In genomic region chr6:125201961-125202729, GRCh38 we compare ENCODE assay signal across 9 cellular contexts. TPM values are rescaled to one million over a fixed set of nuclear protein-coding genes. Genes with fewer than 3 reads are reported as not detected.
DNase-seq lines count a peak whose midpoint lies in the region; ATAC-seq, FAIRE-seq and TF ChIP-seq lines count a peak whose summit lies in the region.
"Had no signal": no experiment of that assay in that cellular context is flagged by ENCODE, and none has a peak within 500 bp of the region (broad histone marks: within the 10 kb centered on the region; RNA-seq: fewer than 3 reads in every experiment).

No MANE protein-coding gene starts in this region.

- no peak overlapping the region for H3K9ac ChIP-seq in H1 (replicated peaks in 1 of 4; ENCODE audit: extremely low read depth in 1 of 4, low read depth in 3 of 4, low read length in 3 of 4)

- H3K27ac ChIP-seq in H1 (ENCODE audit: low read depth, low read length) = no peak overlapping the region
- no peak overlapping the region for H3K27ac ChIP-seq in naive thymus-derived CD4-positive, alpha-beta T cell (ENCODE audit: low read depth, low read length)

- TF ChIP-seq POLR2A in H1 (IDR thresholded peaks at IDR 0.05; ENCODE audit: control extremely low read depth in 1 of 2, low read depth in 2 of 2, low read length in 2 of 2) = no peak

- no peak overlapping the region for H4K5ac ChIP-seq in H1 (ENCODE audit: insufficient read length, low read depth, low read length)

- H2AK5ac ChIP-seq in H1 (ENCODE audit: low read depth, low read length) = no peak overlapping the region

- no peak overlapping the region for H3K4ac ChIP-seq in H1 (replicated peaks; ENCODE audit: insufficient read length, low read depth, low read length)

- WGBS in H1 (ENCODE audit: extremely low coverage in 1 of 2, insufficient coverage in 1 of 2, insufficient read length in 1 of 2, insufficient replicate concordance in 2 of 2, low coverage in 1 of 2, low lambda C conversion rate in 2 of 2, missing lambda C conversion rate in 1 of 2), 2 experiments = 83% methylated on average over 7 of the region's 7 CpGs; no CpG with 5 or more reads in 1 of the 2 experiments

- no peak overlapping the region for H2BK120ac ChIP-seq in H1 (replicated peaks; ENCODE audit: low read depth, low read length)

- peaks cover 0 to 19% (median 6%) of the 10 kb centered on the region in 5 donors for H3K27me3 Mint-ChIP-seq in naive thymus-derived CD4-positive, alpha-beta T cell
- H3K27me3 Mint-ChIP-seq: activated B cell treated with CpG ODN at 0.5 μM for 24 hours had no signal

- H3K4me2 ChIP-seq in H1 (ENCODE audit: insufficient read depth in 1 of 2, low read depth in 2 of 2, low read length in 2 of 2) = no peak overlapping the region

- no peak overlapping the region for H4K8ac ChIP-seq in H1 (ENCODE audit: extremely low read depth, insufficient read depth, low read length)

- POLR2A ChIA-PET in H1 (lab: Charles Lee; ENCODE audit: partially characterized antibody) = no interaction called here
- POLR2A ChIA-PET in naive thymus-derived CD4-positive, alpha-beta T cell (lab: Charles Lee) = interaction anchor here (0.6 kb wide), 1 partner anchor 729 kb away, joined by 3 read pairs; no protein-coding TSS in a partner anchor

- no peak overlapping the region for H3K4me3 ChIP-seq in BE2C (ENCODE audit: low read depth, low read length)
- H3K4me3 ChIP-seq in H1 (ENCODE audit: extremely low read depth in 1 of 4, insufficient read depth in 2 of 4, low read depth in 3 of 4, low read length in 4 of 4) = no peak overlapping the region
- H3K4me3 ChIP-seq in naive thymus-derived CD4-positive, alpha-beta T cell (ENCODE audit: low read length) = no peak overlapping the region

- CTCF ChIA-PET in H1 (lab: Charles Lee; ENCODE audit: partially characterized antibody) = interaction anchor here (0.6 to 9.9 kb wide), 5 partner anchors 10 to 656 kb away, joined by 3 to 79 read pairs (median 3); no protein-coding TSS in a partner anchor
- CTCF ChIA-PET in naive thymus-derived CD4-positive, alpha-beta T cell (lab: Charles Lee) = no interaction called here

- intact Hi-C loops in naive thymus-derived CD4-positive, alpha-beta T cell (cut with micrococcal nuclease) = no loop called here

- peak; percentile 18 for ATAC-seq in naive thymus-derived CD4-positive, alpha-beta T cell
- ATAC-seq in GM19324 (IDR thresholded peaks at IDR 0.05; ENCODE audit: low FRiP score, unreplicated experiment) = no peak
- no peak for ATAC-seq in GM19023 (IDR thresholded peaks at IDR 0.05; ENCODE audit: unreplicated experiment)

- peaks cover 15% of the 10 kb centered on the region for H3K4me1 ChIP-seq in BE2C
- H3K4me1 ChIP-seq in H1 (replicated peaks in 1 of 4; ENCODE audit: control insufficient read depth in 3 of 4, insufficient read depth in 4 of 4, low read length in 3 of 4) = peaks cover 0 to 10% (median 0%) of the 10 kb centered on the region in 4 experiments; a peak in 1 of 7 replicates
- H3K4me1 ChIP-seq in naive thymus-derived CD4-positive, alpha-beta T cell (ENCODE audit: control insufficient read depth in 2 of 2, insufficient read depth in 2 of 2, low read length in 2 of 2) = no peaks in the 10 kb centered on the region

- TF ChIP-seq RAD21 in H1 (IDR thresholded peaks at IDR 0.05 in 1 of 2, conservative IDR thresholded peaks at IDR 0.05 in 1 of 2; ENCODE audit: low read depth in 2 of 2, low read length in 2 of 2) = no peak

- no peak for TF ChIP-seq EP300 in H1 (IDR thresholded peaks at IDR 0.05; ENCODE audit: borderline replicate concordance in 1 of 2, low read depth in 2 of 2, low read length in 2 of 2)

- no peaks in the 10 kb centered on the region for H3K23me2 ChIP-seq in H1 (ENCODE audit: low read depth, low read length)

- H2BK15ac ChIP-seq in H1 (ENCODE audit: low read length) = no peak overlapping the region

- DNase-seq in BE2C (peak; percentile 39), NCI-H226 (peak; percentile 95), H1 (ENCODE audit: low read depth in 1 of 2, low spot score in 2 of 2) (no peak), NCI-H2081 (lab: John Stamatoyannopoulos, UW) (no peak)
- DNase-seq in naive thymus-derived CD4-positive, alpha-beta T cell = no peak
- no peak for DNase-seq in activated CD8-positive, alpha-beta memory T cell treated with anti-CD3 and anti-CD28 coated beads for 24 hours
- DNase-seq: activated B cell treated with CpG ODN at 0.5 μM for 24 hours had no signal

- no peak overlapping the region for H2BK5ac ChIP-seq in H1 (ENCODE audit: low read depth, low read length)

- no peaks in the 10 kb centered on the region for H3K79me2 ChIP-seq in H1 (ENCODE audit: control insufficient read depth in 1 of 2, insufficient read depth in 2 of 2, low read length in 2 of 2)

- H3K9me3 ChIP-seq in BE2C (no peaks in the 10 kb centered on the region), H1 (ENCODE audit: insufficient read depth in 2 of 2, low read depth in 1 of 2, low read length in 1 of 2) (no peaks in the 10 kb centered on the region)
- no peaks in the 10 kb centered on the region for H3K9me3 ChIP-seq in naive thymus-derived CD4-positive, alpha-beta T cell (ENCODE audit: control insufficient read depth in 2 of 3, low read length in 3 of 3)

- no peak overlapping the region for H2BK20ac ChIP-seq in H1 (ENCODE audit: low read length)

- no peak overlapping the region; the same call in 1 of the 2 replicates for H2BK12ac ChIP-seq in H1 (ENCODE audit: low read depth, low read length)

- FAIRE-seq in H1 (lab: Jason Lieb, UNC) = no peak

- H3K36me3 Mint-ChIP-seq in naive thymus-derived CD4-positive, alpha-beta T cell = no peaks in the 10 kb centered on the region

- H3K79me1 ChIP-seq in H1 (ENCODE audit: low read depth, low read length) = no peaks in the 10 kb centered on the region

- H3K36me3 ChIP-seq in BE2C = no peaks in the 10 kb centered on the region
- H3K36me3 ChIP-seq in H1 (ENCODE audit: control insufficient read depth in 2 of 4, insufficient read depth in 4 of 4, low read length in 3 of 4) = no peaks in the 10 kb centered on the region
- H3K36me3 ChIP-seq in naive thymus-derived CD4-positive, alpha-beta T cell (ENCODE audit: control insufficient read depth in 2 of 3, insufficient read depth in 3 of 3, low read length in 3 of 3) = no peaks in the 10 kb centered on the region

- H3K27me3 ChIP-seq in BE2C (no peaks in the 10 kb centered on the region), H1 (replicated peaks in 1 of 4; ENCODE audit: control insufficient read depth in 3 of 4, extremely low read depth in 1 of 4, insufficient read depth in 3 of 4, low read length in 3 of 4) (no peaks in the 10 kb centered on the region)
- no peaks in the 10 kb centered on the region for H3K27me3 ChIP-seq in naive thymus-derived CD4-positive, alpha-beta T cell (ENCODE audit: control insufficient read depth in 2 of 2, insufficient read depth in 2 of 2, low read length in 2 of 2)

- TF ChIP-seq CTCF in BE2C (IDR thresholded peaks at IDR 0.05; ENCODE audit: low read depth, low read length) (no peak), H1 (IDR thresholded peaks at IDR 0.05; ENCODE audit: control extremely low read depth in 1 of 3, insufficient read depth in 1 of 3, low read depth in 1 of 3, low read length in 3 of 3) (no peak)

- H4K20me1 ChIP-seq in H1 (replicated peaks in 1 of 2; ENCODE audit: control insufficient read depth in 1 of 2, insufficient read depth in 2 of 2, low read length in 2 of 2) = no peaks in the 10 kb centered on the region

- no peaks in the 10 kb centered on the region for H3K9me3 Mint-ChIP-seq in naive thymus-derived CD4-positive, alpha-beta T cell
- H3K9me3 Mint-ChIP-seq: activated B cell treated with CpG ODN at 0.5 μM for 24 hours had no signal

- no peak overlapping the region for H4K91ac ChIP-seq in H1 (replicated peaks; ENCODE audit: insufficient read length, low read length)

- H3K18ac ChIP-seq in H1 (ENCODE audit: extremely low read depth, low read length) = no peak overlapping the region

- no peak overlapping the region for H2AFZ ChIP-seq in H1 (ENCODE audit: low read length)

- H3K23ac ChIP-seq in H1 (ENCODE audit: insufficient read length) = no peak overlapping the region

- no peak overlapping the region for H3K4me3 Mint-ChIP-seq in naive thymus-derived CD4-positive, alpha-beta T cell
- H3K4me3 Mint-ChIP-seq: activated B cell treated with CpG ODN at 0.5 μM for 24 hours had no signal

- H3K56ac ChIP-seq in H1 (replicated peaks; ENCODE audit: insufficient read length, low read depth, low read length) = no peak overlapping the region

- no peak overlapping the region for H3K14ac ChIP-seq in H1 (ENCODE audit: insufficient read length)

- no peaks in the 10 kb centered on the region for H3K4me1 Mint-ChIP-seq in naive thymus-derived CD4-positive, alpha-beta T cell
- H3K4me1 Mint-ChIP-seq: activated B cell treated with CpG ODN at 0.5 μM for 24 hours had no signal

- H3K27ac Mint-ChIP-seq in naive thymus-derived CD4-positive, alpha-beta T cell = no peak overlapping the region
- H3K27ac Mint-ChIP-seq: activated B cell treated with CpG ODN at 0.5 μM for 24 hours had no signal

TF ChIP-seq in H1, 55 proteins besides CTCF, POLR2A, EP300 and RAD21 (continues in another document):
- TF ChIP-seq BACH1 (IDR thresholded peaks at IDR 0.05; ENCODE audit: low read length) (peak; percentile 92), HDAC6 (IDR thresholded peaks at IDR 0.05; ENCODE audit: low read depth, low read length) (no peak), NRF1 (IDR thresholded peaks at IDR 0.05; ENCODE audit: low read depth, low read length) (no peak), FOSL1 (IDR thresholded peaks at IDR 0.05; ENCODE audit: insufficient read depth, low read depth, low read length) (no peak), BRCA1 (IDR thresholded peaks at IDR 0.05; ENCODE audit: low read depth, low read length) (no peak), ATF3 (IDR thresholded peaks at IDR 0.05; ENCODE audit: insufficient read depth, low read depth, low read length) (no peak), CHD1 (IDR thresholded peaks at IDR 0.05; ENCODE audit: low read depth, low read length) (no peak)

RNA-seq across cellular contexts. Expression of gene TPD52L1, which starts 48.6 kb away (rescaled TPM):
- polyA plus RNA-seq in BE2C (2012; ENCODE audit: insufficient read depth, insufficient read length, low read depth) = not detected
- total RNA-seq in H1 (2021; fragmentation: NEBNext Ultra II Directional; extraction: Animal tissue kit (Norgen Biotek cat#: 25700)) = 7.4 and 9.6 TPM in 2 replicates
- polyA plus RNA-seq in H1 (2011; rRNA removed) = 14.2 and 14.3 TPM in 2 replicates
- 17.5 TPM for polyA plus RNA-seq in H1 (2011; cell fraction: cytosol; rRNA removed)
- polyA plus RNA-seq in H1 (2011; cell fraction: nucleus; rRNA removed) = 13.8 TPM
- 10.0 to 12.2 TPM (median 11.0 TPM) in 4 replicates for polyA plus RNA-seq in H1 (2012, experiment 1 of 2)
- polyA plus RNA-seq in H1 (2012, experiment 2 of 2) = 3.2 TPM
- 11.2 TPM for polyA plus RNA-seq in H1 (2013, experiment 1 of 2)
- 12.6 TPM for polyA plus RNA-seq in H1 (2013, experiment 2 of 2)
- 4.2 and 8.3 TPM in 2 replicates for polyA minus RNA-seq in H1 (2011; rRNA and poly(A)+ RNA removed)
- 5.3 TPM for polyA minus RNA-seq in H1 (2011; cell fraction: cytosol; rRNA and poly(A)+ RNA removed)
- 5.0 TPM for polyA minus RNA-seq in H1 (2011; cell fraction: nucleus; rRNA and poly(A)+ RNA removed)
- under 1 TPM in 1 of 5 experiments, not detected in 4; 0.15 TPM for total RNA-seq in naive thymus-derived CD4-positive, alpha-beta T cell
- polyA plus RNA-seq in naive thymus-derived CD4-positive, alpha-beta T cell = under 1 TPM; 0.56 to 0.67 TPM
- total RNA-seq: activated B cell treated with CpG ODN at 0.5 μM for 24 hours had no signal

Comparison
In these comparisons a context has a peak if more than half of its experiments do, and no peak if none do; other contexts are left out.
1. DNase-seq: peak in BE2C (single experiment) and NCI-H226 (single experiment); none in H1 (0 of 2), naive thymus-derived CD4-positive, alpha-beta T cell (0 of 9), NCI-H2081 (0 of 2) and activated CD8-positive, alpha-beta memory T cell treated with anti-CD3 and anti-CD28 coated beads for 24 hours (single experiment).